Comparison of ENCODE assay signal across 10 cellular contexts in genomic region chr15:52427804-52428203, GRCh38.
DNase-seq lines count a peak whose midpoint lies in the region; ATAC-seq, FAIRE-seq and TF ChIP-seq lines count a peak whose summit lies in the region.
"Had no signal": no experiment of that assay in that cellular context is flagged by ENCODE, and none has a peak within 500 bp of the region (broad histone marks: within the 10 kb centered on the region; RNA-seq: fewer than 3 reads in every experiment).

No MANE protein-coding gene starts in this region.

- H3K27ac ChIP-seq in breast epithelium: no peak overlapping the region
- no peak overlapping the region for H3K27ac ChIP-seq in RWPE2 (ENCODE audit: poor library complexity, severe bottlenecking)

- no peaks in the 10 kb centered on the region for H3K27me3 Mint-ChIP-seq in MCF 10A (ENCODE audit: insufficient read depth, unreplicated experiment)

- H3K36me3 ChIP-seq in breast epithelium: no peaks in the 10 kb centered on the region
- H3K36me3 ChIP-seq in RWPE2 (ENCODE audit: low read depth): peaks cover 15% of the 10 kb centered on the region

- POLR2A ChIA-PET in MCF 10A (lab: Yijun Ruan, JAX): no interaction called here

- H3K4me3 Mint-ChIP-seq in MCF 10A (ENCODE audit: unreplicated experiment): no peak overlapping the region

- peak; percentile 16 for DNase-seq in MCF 10A (ENCODE audit: unreplicated experiment)
- DNase-seq in breast epithelium (ENCODE audit: low spot score in 2 of 2): no peak
- DNase-seq in RWPE2 (ENCODE audit: low spot score): no peak
- DNase-seq in left cardiac atrium: peak; percentile 44
- DNase-seq in urothelium cell line (ENCODE audit: low spot score): peak; percentile 6
- no peak for DNase-seq in stimulated activated naive CD4-positive, alpha-beta T cell (lab: John Stamatoyannopoulos, UW)
- no peak for DNase-seq in NCI-H524 treated with DMSO at 0.1 percent for 48 hours (lab: John Stamatoyannopoulos, UW)
- DNase-seq: DND-41, NCI-H2081 treated with DMSO at 0.1 percent for 48 hours had no signal

- no peak overlapping the region for H3K27ac Mint-ChIP-seq in MCF 10A (ENCODE audit: low read depth, unreplicated experiment)

- peaks cover 9% of the 10 kb centered on the region for H3K4me1 Mint-ChIP-seq in MCF 10A (ENCODE audit: insufficient read depth, unreplicated experiment)

- peaks cover 10% of the 10 kb centered on the region for H3K36me3 Mint-ChIP-seq in MCF 10A (ENCODE audit: insufficient read depth, unreplicated experiment)

- no peaks in the 10 kb centered on the region for H3K9me3 ChIP-seq in breast epithelium
- H3K9me3 ChIP-seq in RWPE2 (ENCODE audit: severe bottlenecking): no peaks in the 10 kb centered on the region

- H3K4me3 ChIP-seq in breast epithelium (no peak overlapping the region), RWPE2 (ENCODE audit: severe bottlenecking) (no peak overlapping the region)

- CTCF ChIA-PET in MCF 10A (lab: Yijun Ruan, JAX): no interaction called here

- TF ChIP-seq CTCF in MCF 10A (IDR thresholded peaks at IDR 0.05; ENCODE audit: unreplicated experiment) (no peak), breast epithelium (IDR thresholded peaks at IDR 0.05) (no peak), RWPE2 (IDR thresholded peaks at IDR 0.05; ENCODE audit: poor library complexity, severe bottlenecking) (no peak)

- no peak for TF ChIP-seq POLR2A in breast epithelium (IDR thresholded peaks at IDR 0.05)

- BruUV-seq in MCF 10A (replicated peaks; lab: Mats Ljungman, UMichigan): no TSS peak

- intact Hi-C loops in MCF 10A (cut with micrococcal nuclease): no loop called here
- intact Hi-C loops in breast epithelium (cut with DNase I; ENCODE audit: low total_unique reads): no loop called here
- intact Hi-C loops in left cardiac atrium (cut with DNase I): no loop called here

- H3K9me3 Mint-ChIP-seq in MCF 10A (ENCODE audit: unreplicated experiment): no peaks in the 10 kb centered on the region

- no peak for FAIRE-seq in urothelium cell line (lab: Jason Lieb, UNC)

- ATAC-seq in RWPE2 (ENCODE audit: low read depth) (peak; percentile 79), left cardiac atrium (peak; percentile 80 to 99), GM21529 (IDR thresholded peaks at IDR 0.05; ENCODE audit: unreplicated experiment) (no peak)

- H3K4me1 ChIP-seq in breast epithelium (no peaks in the 10 kb centered on the region), RWPE2 (ENCODE audit: insufficient read depth, poor library complexity, severe bottlenecking) (peaks cover 6% of the 10 kb centered on the region)

- H3K27me3 ChIP-seq in breast epithelium: no peaks in the 10 kb centered on the region
- no peaks in the 10 kb centered on the region for H3K27me3 ChIP-seq in RWPE2 (ENCODE audit: insufficient read depth, poor library complexity, severe bottlenecking)

Comparison
In these comparisons a context has a peak if more than half of its experiments do, and no peak if none do; other contexts are left out.
1. DNase-seq: peak in MCF 10A (single experiment), left cardiac atrium (single experiment) and urothelium cell line (single experiment); none in breast epithelium (0 of 2), RWPE2 (single experiment), stimulated activated naive CD4-positive, alpha-beta T cell (0 of 6) and NCI-H524 treated with DMSO at 0.1 percent for 48 hours (single experiment).